Comparison of ENCODE assay signal across 11 cellular contexts in the genomic region with DNA sequence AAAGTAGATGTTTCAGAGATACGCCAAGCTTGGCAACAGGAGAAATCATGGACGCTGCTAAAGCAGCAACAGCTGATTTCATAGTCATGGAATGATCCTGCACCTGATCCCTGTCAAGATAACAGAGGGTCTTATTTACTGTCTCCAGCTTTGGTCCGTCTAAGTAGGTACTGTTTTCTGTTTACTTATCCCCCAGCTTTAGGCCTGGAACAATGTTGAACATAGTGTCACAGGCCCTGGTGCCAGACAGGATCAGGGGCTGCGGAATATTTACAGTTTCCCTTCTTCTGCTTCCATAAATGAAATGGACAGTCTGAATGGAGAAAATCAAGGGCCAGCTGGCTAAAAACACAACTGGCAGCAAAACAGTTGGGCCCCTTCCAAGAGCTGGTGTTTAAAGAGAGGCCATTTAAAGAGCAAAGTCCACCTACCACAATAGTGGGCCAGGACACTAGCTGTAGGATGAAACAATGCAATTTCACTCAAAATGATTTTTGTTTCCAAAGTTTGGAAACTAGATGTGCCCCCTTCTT. TPM values are rescaled to one million over a fixed set of nuclear protein-coding genes. Genes with fewer than 3 reads are reported as not detected.
DNase-seq lines count a peak whose midpoint lies in the region; FAIRE-seq lines count a peak whose summit lies in the region.
"Had no signal": no experiment of that assay in that cellular context is flagged by ENCODE, and none has a peak within 500 bp of the region (broad histone marks: within the 10 kb centered on the region; RNA-seq: fewer than 3 reads in every experiment).

No MANE protein-coding gene starts in this region.

- no peaks in the 10 kb centered on the region for H3K9me3 ChIP-seq in HUES64 (ENCODE audit: insufficient read depth, low read depth, low read length)

- H3K27ac ChIP-seq in HUES64 (ENCODE audit: low read depth, low read length) = no peak overlapping the region
- H3K27ac ChIP-seq in angular gyrus (ENCODE audit: low read depth, low read length) = peak overlapping the region; percentile 92
- peak overlapping the region; percentile 99 for H3K27ac ChIP-seq in substantia nigra (ENCODE audit: low read depth, low read length, poor library complexity, severe bottlenecking)
- H3K27ac ChIP-seq: HL-60 had no signal

- DNase-seq in substantia nigra (lab: John Stamatoyannopoulos, UW) (peak in 32 of 49 donors; percentile 19 to 77 (median 48)), NCI-H510A (lab: John Stamatoyannopoulos, UW) (no peak), activated gamma-delta T cell treated with Interleukin-2 at 50 U/mL for 16 hours (no peak)
- no peak for DNase-seq in activated CD4-positive, CD25-positive, alpha-beta regulatory T cell treated with anti-CD3 and anti-CD28 coated beads, Interleukin-2, amount 50 U/mL, for 72 hours
- DNase-seq: activated CD4-positive, alpha-beta T cell treated with anti-CD3 and anti-CD28 coated beads, Interleukin-2, amount 50 U/mL, for 4 hours; NCI-H1417 treated with DMSO at 0.1 percent for 48 hours had no signal

- FAIRE-seq in islet of Langerhans (lab: Jason Lieb, UNC) = peak; percentile 60
- FAIRE-seq: D721Med had no signal

- H3K27me3 ChIP-seq in HUES64 (ENCODE audit: insufficient read depth, low read length) = peaks cover 35% of the 10 kb centered on the region

- H3K4me1 ChIP-seq in HUES64 (ENCODE audit: insufficient read depth, low read length) = 0 out of 2 replicates have a peak, but pooled peaks cover 5% of the 10 kb centered on the region

- WGBS in HUES64 = 74% methylated on average over 4 of the region's 4 CpGs

- no peaks in the 10 kb centered on the region for H3K36me3 ChIP-seq in HUES64 (ENCODE audit: insufficient read depth, low read length)

- no peak overlapping the region for H3K9ac ChIP-seq in HUES64 (ENCODE audit: low read depth, low read length)

- peak overlapping the region; percentile 87 for H3K4me3 ChIP-seq in HUES64 (ENCODE audit: low read length)

RNA-seq across cellular contexts. Expression of a gene that starts 2.9 kb away (rescaled TPM):
- 4.8 TPM for polyA plus RNA-seq in HUES64 (2013, experiment 1 of 2)
- 5.2 TPM for polyA plus RNA-seq in HUES64 (2013, experiment 2 of 2)

Comparison
In these comparisons a context has a peak if more than half of its experiments do, and no peak if none do; other contexts are left out.
1. DNase-seq: peak in substantia nigra (32 of 49); none in NCI-H510A (single experiment), activated gamma-delta T cell treated with Interleukin-2 at 50 U/mL for 16 hours (single experiment) and activated CD4-positive, CD25-positive, alpha-beta regulatory T cell treated with anti-CD3 and anti-CD28 coated beads, Interleukin-2, amount 50 U/mL, for 72 hours (single experiment).